Comparison of ENCODE assay signal across 8 cellular contexts in genomic region chr11:833849-834311, GRCh38. TPM values are rescaled to one million over a fixed set of nuclear protein-coding genes. Genes with fewer than 3 reads are reported as not detected.
A peak's percentile ranks its signal among the peaks of the same experiment; 100 is the strongest.
DNase-seq lines count a peak whose midpoint lies in the region; ATAC-seq and TF ChIP-seq lines count a peak whose summit lies in the region.

No MANE protein-coding gene starts in this region.

- no peak for ATAC-seq in activated CD8-positive, alpha-beta T cell treated with anti-CD3 and anti-CD28 coated beads for 36 hours

- H3K9me3 Mint-ChIP-seq in HFFc6 = no peaks in the 10 kb centered on the region
- no peaks in the 10 kb centered on the region for H3K9me3 Mint-ChIP-seq in activated CD8-positive, alpha-beta T cell treated with anti-CD3 and anti-CD28 coated beads for 36 hours

- no peaks in the 10 kb centered on the region for H3K9me3 ChIP-seq in spleen

- peaks cover 0 to 32% (median 24%) of the 10 kb centered on the region in 6 donors for H3K36me3 ChIP-seq in spleen

- CTCF ChIA-PET in activated CD8-positive, alpha-beta T cell treated with anti-CD3 and anti-CD28 coated beads for 36 hours (lab: Charles Lee) = interaction anchor here (1.0 to 1.3 kb wide), 2 partner anchors 14 to 23 kb away, joined by 3 to 6 read pairs; no protein-coding TSS in a partner anchor

- H3K4me3 Mint-ChIP-seq in HFFc6 = peak overlapping the region; percentile 95
- peak overlapping the region; percentile 64 for H3K4me3 Mint-ChIP-seq in activated CD8-positive, alpha-beta T cell treated with anti-CD3 and anti-CD28 coated beads for 36 hours

- peak overlapping the region in 5 of 8 donors; percentile 78 to 87 (median 81) for H3K27ac ChIP-seq in spleen

- peak overlapping the region; percentile 95 for H3K27ac Mint-ChIP-seq in HFFc6
- no peak overlapping the region for H3K27ac Mint-ChIP-seq in activated CD8-positive, alpha-beta T cell treated with anti-CD3 and anti-CD28 coated beads for 36 hours

- H3K4me1 ChIP-seq in spleen = peaks cover 38 to 96% (median 71%) of the 10 kb centered on the region in 6 donors

- POLR2A ChIA-PET in activated CD8-positive, alpha-beta T cell treated with anti-CD3 and anti-CD28 coated beads for 36 hours (lab: Charles Lee) = interaction anchor here (1.1 to 21.1 kb wide), 3 partner anchors 9 to 18 kb away, joined by 3 to 273 read pairs (median 11); partner anchors contain the start of genes PNPLA2, RPLP2 and TSPAN4

- H3K4me1 Mint-ChIP-seq in HFFc6 (ENCODE audit: low read depth) = peaks cover 34% of the 10 kb centered on the region
- peaks cover 29% of the 10 kb centered on the region for H3K4me1 Mint-ChIP-seq in activated CD8-positive, alpha-beta T cell treated with anti-CD3 and anti-CD28 coated beads for 36 hours (ENCODE audit: low read depth)

- H3K4me3 ChIP-seq in iPS-11a (ENCODE audit: low read depth, low read length) = peak overlapping the region; percentile 57
- peak overlapping the region in 7 of 8 donors; percentile 58 to 83 (median 62) for H3K4me3 ChIP-seq in spleen

- peaks cover 0 to 66% (median 20%) of the 10 kb centered on the region in 7 donors for H3K27me3 ChIP-seq in spleen (replicated peaks in 1 of 7)

- TF ChIP-seq CTCF in HFFc6 (IDR thresholded peaks at IDR 0.05) (no peak), spleen (IDR thresholded peaks at IDR 0.05 in 8 of 11, conservative IDR thresholded peaks at IDR 0.05 in 3 of 11) (no peak)
- TF ChIP-seq CTCF in activated CD8-positive, alpha-beta T cell treated with anti-CD3 and anti-CD28 coated beads for 36 hours (IDR thresholded peaks at IDR 0.05) = no peak

- no peak for TF ChIP-seq POLR2A in spleen (IDR thresholded peaks at IDR 0.05)

- 63 to 76% (median 65%) methylated on average over 9 of the region's 9 CpGs for WGBS in spleen, 5 donors

- DNase-seq in HFFc6 (peak; percentile 73), spleen (no peak), posterior vena cava (ENCODE audit: low spot score) (no peak), SHP77 treated with DMSO at 0.1 percent for 48 hours (lab: John Stamatoyannopoulos, UW) (no peak), NCI-H1694 treated with DMSO at 0.1 percent for 48 hours (lab: John Stamatoyannopoulos, UW) (no peak), DMS 273 treated with DMSO at 0.1 percent for 48 hours (lab: John Stamatoyannopoulos, UW) (no peak)
- no peak for DNase-seq in activated CD8-positive, alpha-beta T cell treated with anti-CD3 and anti-CD28 coated beads for 36 hours

- intact Hi-C loops in activated CD8-positive, alpha-beta T cell treated with anti-CD3 and anti-CD28 coated beads for 36 hours (cut with micrococcal nuclease) = no loop called here
- intact Hi-C loops in spleen (cut with DNase I; ENCODE audit: low total_unique reads) = no loop called here
- intact Hi-C loops in posterior vena cava (cut with DNase I) = no loop called here

- H3K36me3 Mint-ChIP-seq in HFFc6 (ENCODE audit: low read depth) = peaks cover 8% of the 10 kb centered on the region
- H3K36me3 Mint-ChIP-seq in activated CD8-positive, alpha-beta T cell treated with anti-CD3 and anti-CD28 coated beads for 36 hours (ENCODE audit: low read depth) = peaks cover 4% of the 10 kb centered on the region

- peaks cover 24% of the 10 kb centered on the region for H3K27me3 Mint-ChIP-seq in HFFc6 (ENCODE audit: insufficient read depth)
- H3K27me3 Mint-ChIP-seq in activated CD8-positive, alpha-beta T cell treated with anti-CD3 and anti-CD28 coated beads for 36 hours = peaks cover 26% of the 10 kb centered on the region

RNA-seq across cellular contexts. Expression of gene CD151, which starts 1.1 kb away (rescaled TPM):
- total RNA-seq in HFFc6 (2021; fragmentation: NEBNext Ultra II Directional; extraction: Animal tissue kit (Norgen Biotek cat#: 25700)) = 1,000 to 10,000 TPM in 1 of 6 experiments, 100 to 1,000 TPM in 5; 719 to 1,001 (median 755) TPM
- total RNA-seq in activated CD8-positive, alpha-beta T cell treated with anti-CD3 and anti-CD28 coated beads for 36 hours = 10 to 100 TPM; 45.9 to 46.5 TPM
- total RNA-seq in spleen (100 to 1,000 TPM in 3 of 7 donors, 10 to 100 TPM in 4; 69.7 to 142 (median 80.1) TPM), posterior vena cava (100 to 1,000 TPM; 473 to 490 TPM)
- 100 to 1,000 TPM in 1 of 3 donors, 10 to 100 TPM in 2; 38.0 to 111 (median 82.8) TPM for polyA plus RNA-seq in spleen

RNA-seq across cellular contexts. Expression of gene CRACR2B, which starts 6.2 kb away (rescaled TPM):
- total RNA-seq in HFFc6 (2021; fragmentation: NEBNext Ultra II Directional; extraction: Animal tissue kit (Norgen Biotek cat#: 25700)) = 1 to 10 TPM in 4 of 6 experiments, under 1 TPM in 2; 0.63 to 2.2 (median 1.2) TPM
- total RNA-seq in activated CD8-positive, alpha-beta T cell treated with anti-CD3 and anti-CD28 coated beads for 36 hours = 1 to 10 TPM; 2.1 to 2.4 TPM
- total RNA-seq in spleen (10 to 100 TPM; 10.2 to 28.0 (median 15.3) TPM), posterior vena cava (1 to 10 TPM; 3.5 to 4.3 TPM)
- polyA plus RNA-seq in spleen = 10 to 100 TPM in 2 of 3 donors, 1 to 10 TPM in 1; 6.1 to 34.1 (median 12.6) TPM

RNA-seq across cellular contexts. Expression of gene POLR2L, which starts 8.4 kb away (rescaled TPM):
- total RNA-seq in HFFc6 (2021; fragmentation: NEBNext Ultra II Directional; extraction: Animal tissue kit (Norgen Biotek cat#: 25700)) = 100 to 1,000 TPM; 439 to 504 (median 478) TPM
- total RNA-seq in activated CD8-positive, alpha-beta T cell treated with anti-CD3 and anti-CD28 coated beads for 36 hours = 10 to 100 TPM; 83.0 to 89.2 TPM
- total RNA-seq in spleen (10 to 100 TPM; 24.6 to 95.3 (median 62.5) TPM), posterior vena cava (10 to 100 TPM; 63.9 to 91.4 TPM)
- 100 to 1,000 TPM in 1 of 3 donors, 10 to 100 TPM in 2; 55.2 to 131 (median 94.0) TPM for polyA plus RNA-seq in spleen

RNA-seq across cellular contexts. Expression of gene TSPAN4, which starts 8.8 kb away (rescaled TPM):
- total RNA-seq in HFFc6 (2021; fragmentation: NEBNext Ultra II Directional; extraction: Animal tissue kit (Norgen Biotek cat#: 25700)) = 100 to 1,000 TPM; 193 to 267 (median 212) TPM
- 10 to 100 TPM; 15.4 to 16.0 TPM for total RNA-seq in activated CD8-positive, alpha-beta T cell treated with anti-CD3 and anti-CD28 coated beads for 36 hours
- 100 to 1,000 TPM in 5 of 7 donors, 10 to 100 TPM in 2; 91.3 to 140 (median 122) TPM for total RNA-seq in spleen
- polyA plus RNA-seq in spleen = 10 to 100 TPM; 32.1 to 67.4 (median 52.1) TPM
- total RNA-seq in posterior vena cava = 10 to 100 TPM; 75.7 to 97.3 TPM

RNA-seq across cellular contexts. Expression of gene PNPLA2, which starts 15.2 kb away (rescaled TPM):
- total RNA-seq in HFFc6 (2021; fragmentation: NEBNext Ultra II Directional; extraction: Animal tissue kit (Norgen Biotek cat#: 25700)) = 100 to 1,000 TPM; 103 to 148 (median 130) TPM
- 10 to 100 TPM; 29.7 to 32.0 TPM for total RNA-seq in activated CD8-positive, alpha-beta T cell treated with anti-CD3 and anti-CD28 coated beads for 36 hours
- total RNA-seq in spleen (100 to 1,000 TPM in 5 of 7 donors, 10 to 100 TPM in 2; 65.8 to 131 (median 113) TPM), posterior vena cava (10 to 100 TPM; 80.7 to 85.5 TPM)
- 100 to 1,000 TPM in 1 of 3 donors, 10 to 100 TPM in 2; 46.3 to 103 (median 75.0) TPM for polyA plus RNA-seq in spleen

Comparison
In these comparisons a context has a peak if more than half of its experiments do, and no peak if none do; other contexts are left out.
1. RNA of gene POLR2L, which starts 8.4 kb away (total RNA-seq): 439 to 504 TPM in HFFc6; 63.9 to 91.4 TPM in posterior vena cava, 83.0 to 89.2 TPM in activated CD8-positive, alpha-beta T cell treated with anti-CD3 and anti-CD28 coated beads for 36 hours and 24.6 to 95.3 TPM in spleen; every median in the first group is over 4 times any median in the second.